25 cellular contexts compared by ENCODE assay signal in the genomic region with DNA sequence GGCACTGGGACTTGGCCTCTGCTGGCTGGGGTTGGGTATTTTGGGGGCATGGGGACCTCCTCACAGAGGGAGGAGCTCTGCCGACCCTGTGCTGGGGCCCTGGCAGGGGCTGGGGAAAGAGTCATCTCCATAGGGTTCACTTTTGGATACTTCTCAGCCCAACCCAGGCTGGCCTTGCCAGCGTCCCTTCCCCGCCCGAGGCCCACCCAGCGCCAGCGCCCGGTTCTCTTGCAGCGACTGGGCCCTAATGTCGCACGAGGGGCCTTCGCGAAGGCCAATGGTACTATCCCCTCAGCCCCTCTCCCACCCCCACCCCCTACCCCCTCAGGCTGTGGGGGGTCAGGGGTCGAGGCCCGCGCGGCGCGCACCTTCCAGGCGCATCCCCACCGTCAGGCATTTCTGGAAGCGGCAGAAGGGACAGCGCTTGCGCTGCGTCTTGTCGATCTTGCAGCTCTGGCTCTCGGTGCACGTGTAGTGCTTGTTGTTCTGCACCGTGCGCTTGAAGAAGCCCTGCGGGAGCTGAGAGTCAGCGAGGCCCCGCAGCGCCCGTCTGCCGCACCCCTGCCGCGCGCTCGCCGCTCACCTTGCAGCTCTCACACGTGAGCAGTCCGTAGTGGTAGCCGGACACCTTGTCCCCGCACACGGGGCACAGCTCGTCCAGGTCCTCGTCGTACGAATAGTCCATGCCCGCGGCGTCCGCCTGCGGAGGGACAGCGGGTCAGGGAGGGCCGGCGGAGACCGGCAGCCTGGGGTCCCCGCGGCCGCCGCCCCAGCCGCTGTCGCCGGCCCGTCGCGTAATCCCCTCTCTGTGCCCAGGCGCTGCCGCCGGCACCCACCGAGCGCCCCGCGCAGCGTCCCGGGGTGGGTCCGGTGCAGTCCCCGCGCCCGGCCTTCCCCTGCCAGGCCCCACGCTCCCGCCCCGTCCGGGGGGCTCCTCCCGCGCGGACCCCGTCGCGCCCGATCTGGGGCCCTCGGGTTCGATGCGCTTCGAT. TPM values are rescaled to one million over a fixed set of nuclear protein-coding genes. Genes with fewer than 3 reads are reported as not detected.
DNase-seq lines count a peak whose midpoint lies in the region; ATAC-seq and TF ChIP-seq lines count a peak whose summit lies in the region.
"Had no signal": no experiment of that assay in that cellular context is flagged by ENCODE, and none has a peak within 500 bp of the region (broad histone marks: within the 10 kb centered on the region; RNA-seq: fewer than 3 reads in every experiment).

No MANE protein-coding gene starts in this region.

- peaks cover 4% of the 10 kb centered on the region for H3K4me1 Mint-ChIP-seq in endodermal cell
- H3K4me1 Mint-ChIP-seq in neural crest cell, result peaks cover 6% of the 10 kb centered on the region

- H3K36me3 Mint-ChIP-seq in endodermal cell (ENCODE audit: low read depth) (no peaks in the 10 kb centered on the region), neural crest cell (ENCODE audit: low read depth) (no peaks in the 10 kb centered on the region)

- H3K4me3 Mint-ChIP-seq in endodermal cell (peak overlapping the region; percentile 52), neural crest cell (peak overlapping the region; percentile 38)

- H3K27ac ChIP-seq in HUES64 (ENCODE audit: low read depth, low read length) (no peak overlapping the region), endodermal cell (ENCODE audit: low read depth, low read length) (no peak overlapping the region)
- H3K27ac ChIP-seq: C4-2B, esophagus squamous epithelium, prostate gland had no signal

- H3K9ac ChIP-seq in ES-I3 (ENCODE audit: low read depth, low read length) (peak overlapping the region; percentile 54; the same call in 1 of the 2 replicates), HUES64 (ENCODE audit: low read depth, low read length) (no peak overlapping the region), endodermal cell (ENCODE audit: extremely low read depth, low read length, poor library complexity, severe bottlenecking) (no peak overlapping the region)

- DNase-seq in endodermal cell, result no peak
- no peak for DNase-seq in neural crest cell (ENCODE audit: low read depth, low spot score)
- DNase-seq in OCI-M1 (lab: John Stamatoyannopoulos, UW), result no peak
- DNase-seq in CD1c-positive myeloid dendritic cell (ENCODE audit: extremely low spot score), result no peak
- DNase-seq in NCI-H1417 (lab: John Stamatoyannopoulos, UW), result no peak
- DNase-seq: activated CD4-positive, alpha-beta T cell treated with anti-CD3 and anti-CD28 coated beads for 36 hours; activated CD8-positive, alpha-beta memory T cell treated with anti-CD3 and anti-CD28 coated beads, Interleukin-2, amount 50 U/mL, for 4 hours; activated naive CD4-positive, alpha-beta T cell treated with anti-CD3 and anti-CD28 coated beads for 36 hours; DMS79; esophagus squamous epithelium; head of caudate nucleus; KBM-7; NCI-H1048; NCI-H226; SIG-M5; stimulated activated CD4-positive, alpha-beta T cell treated with anti-CD3 and anti-CD28 coated beads, Interleukin-12 subunit alpha, Interleukin-12 subunit beta, amount 100 ng/mL, for 4 hours; stimulated activated naive CD4-positive, alpha-beta T cell had no signal

- H3K27ac Mint-ChIP-seq in endodermal cell (no peak overlapping the region), neural crest cell (ENCODE audit: unreplicated experiment) (no peak overlapping the region)
- H3K27ac Mint-ChIP-seq: activated naive CD4-positive, alpha-beta T cell treated with anti-CD3 and anti-CD28 coated beads for 36 hours; dendritic cell treated with granulocyte-macrophage colony-stimulating factor and Interleukin-4, amounts not matched to agents 40 ng/mL and 50 ng/mL, for 4 days had no signal

- WGBS in HUES64, result 16% methylated on average over 96 of the region's 96 CpGs
- 13 to 22% methylated on average over 31 to 96 of the region's 96 CpGs for WGBS in endodermal cell (ENCODE audit: insufficient coverage in 1 of 2, insufficient read length in 1 of 2), 2 experiments

- H3K27me3 Mint-ChIP-seq in endodermal cell (ENCODE audit: insufficient read depth), result peaks cover 63% of the 10 kb centered on the region
- H3K27me3 Mint-ChIP-seq in neural crest cell (ENCODE audit: low read depth), result peaks cover 73% of the 10 kb centered on the region

- H3K27me3 ChIP-seq in HUES64 (ENCODE audit: insufficient read depth, low read length) (peaks cover 69% of the 10 kb centered on the region), endodermal cell (ENCODE audit: control insufficient read depth, insufficient read depth, low read length, poor library complexity, severe bottlenecking) (peaks cover 57% of the 10 kb centered on the region)

- H3K4me1 ChIP-seq in ES-I3 (ENCODE audit: insufficient read depth, low read length) (peaks cover 17% of the 10 kb centered on the region), HUES64 (ENCODE audit: insufficient read depth, low read length) (peaks cover 5% of the 10 kb centered on the region), endodermal cell (ENCODE audit: control insufficient read depth, insufficient read depth, low read length) (no peaks in the 10 kb centered on the region)
- H3K4me1 ChIP-seq: prostate gland had no signal

- H3K36me3 ChIP-seq in ES-I3 (ENCODE audit: insufficient read depth, low read length), result no peaks in the 10 kb centered on the region
- H3K36me3 ChIP-seq in HUES64 (ENCODE audit: insufficient read depth, low read length), result no peaks in the 10 kb centered on the region
- H3K36me3 ChIP-seq in endodermal cell (ENCODE audit: control insufficient read depth, insufficient read depth, low read length), result no peaks in the 10 kb centered on the region
- H3K36me3 ChIP-seq: esophagus squamous epithelium, prostate gland had no signal

- TF ChIP-seq CTCF in endodermal cell (conservative IDR thresholded peaks at IDR 0.05), result no peak
- no peak for TF ChIP-seq CTCF in neural crest cell (conservative IDR thresholded peaks at IDR 0.05)

- peak overlapping the region; percentile 41; the same call in 1 of the 2 replicates for H3K4me3 ChIP-seq in HUES64 (ENCODE audit: low read length)
- H3K4me3 ChIP-seq in endodermal cell (ENCODE audit: low read length), result no peak overlapping the region
- H3K4me3 ChIP-seq: prostate gland had no signal

- H3K9me3 Mint-ChIP-seq in endodermal cell (peaks cover 2% of the 10 kb centered on the region), neural crest cell (no peaks in the 10 kb centered on the region)
- H3K9me3 Mint-ChIP-seq: activated naive CD4-positive, alpha-beta T cell treated with anti-CD3 and anti-CD28 coated beads for 36 hours; dendritic cell treated with granulocyte-macrophage colony-stimulating factor and Interleukin-4, amounts not matched to agents 40 ng/mL and 50 ng/mL, for 4 days had no signal

- H3K9me3 ChIP-seq in ES-I3 (ENCODE audit: control insufficient read depth, insufficient read depth, low read length) (no peaks in the 10 kb centered on the region), HUES64 (ENCODE audit: insufficient read depth, low read depth, low read length) (no peaks in the 10 kb centered on the region), endodermal cell (ENCODE audit: control insufficient read depth, low read length) (no peaks in the 10 kb centered on the region)
- H3K9me3 ChIP-seq: esophagus squamous epithelium, prostate gland had no signal

- no peak for ATAC-seq in HG03571 (IDR thresholded peaks at IDR 0.05; ENCODE audit: unreplicated experiment)
- ATAC-seq: activated CD4-positive, alpha-beta T cell treated with anti-CD3 and anti-CD28 coated beads for 36 hours had no signal

RNA-seq across cellular contexts. Expression of gene NR5A1, which starts 4.2 kb away (rescaled TPM):
- not detected for polyA plus RNA-seq in HUES64 (2013, experiment 1 of 2)
- not detected for polyA plus RNA-seq in HUES64 (2013, experiment 2 of 2)
- total RNA-seq in endodermal cell (under 1 TPM in 1 of 2 donors, not detected in 1; 0.37 TPM), neural crest cell (0.35 and 0.50 TPM in 2 replicates)
- 0.25 TPM for polyA plus RNA-seq in endodermal cell (2013, experiment 1 of 2)
- not detected for polyA plus RNA-seq in endodermal cell (2013, experiment 2 of 2)
- total RNA-seq: activated CD4-positive, alpha-beta T cell treated with anti-CD3 and anti-CD28 coated beads for 36 hours; activated naive CD4-positive, alpha-beta T cell treated with anti-CD3 and anti-CD28 coated beads for 36 hours; astrocyte; esophagus squamous epithelium; ureter had no signal

RNA-seq across cellular contexts. Expression of gene ADGRD2, which starts 52.8 kb away (rescaled TPM):
- polyA plus RNA-seq in HUES64 (2013, experiment 1 of 2), result not detected
- polyA plus RNA-seq in HUES64 (2013, experiment 2 of 2), result not detected
- total RNA-seq in endodermal cell (under 1 TPM; 0.33 to 0.40 TPM), neural crest cell (0.44 TPM in 1 of 2 replicates, not detected in the other)
- 0.36 TPM for polyA plus RNA-seq in endodermal cell (2013, experiment 1 of 2)
- polyA plus RNA-seq in endodermal cell (2013, experiment 2 of 2), result 0.54 TPM
- total RNA-seq: activated CD4-positive, alpha-beta T cell treated with anti-CD3 and anti-CD28 coated beads for 36 hours; activated naive CD4-positive, alpha-beta T cell treated with anti-CD3 and anti-CD28 coated beads for 36 hours; astrocyte had no signal
